Comparison of ENCODE assay signal across 1 cellular context in genomic region chr6:16225062-16225731, GRCh38. TPM values are rescaled to one million over a fixed set of nuclear protein-coding genes. Genes with fewer than 3 reads are reported as not detected.
"Had no signal": no experiment of that assay in that cellular context is flagged by ENCODE, and none has a peak within 500 bp of the region (broad histone marks: within the 10 kb centered on the region; RNA-seq: fewer than 3 reads in every experiment).

No MANE protein-coding gene starts in this region.

RNA-seq across cellular contexts. Expression of gene GMPR, which starts 13.2 kb away (rescaled TPM):
- total RNA-seq: OCI-LY7 had no signal
